In the genomic region with DNA sequence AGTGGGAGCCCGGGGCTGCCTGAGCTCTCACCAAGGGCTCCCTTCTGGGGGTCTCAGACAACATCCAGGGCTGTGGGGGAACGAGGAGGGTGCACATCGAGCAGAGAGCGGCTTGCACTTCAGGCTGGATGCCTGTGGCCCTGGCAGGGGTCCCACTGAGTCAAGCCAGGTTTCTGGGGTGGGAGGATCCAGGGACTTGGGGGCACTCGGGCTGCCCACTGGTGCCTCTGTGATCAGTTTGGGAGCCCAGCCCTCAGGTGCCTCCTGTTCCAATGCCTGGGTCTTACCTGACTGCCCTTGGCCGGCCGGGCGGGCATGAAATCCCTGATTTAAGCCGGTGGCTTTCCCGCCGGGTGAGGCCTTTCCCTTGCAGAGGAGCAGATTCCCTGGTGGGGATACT, we compare ENCODE assay signal across 27 cellular contexts. TPM values are rescaled to one million over a fixed set of nuclear protein-coding genes. Genes with fewer than 3 reads are reported as not detected.
"Had no signal": no experiment of that assay in that cellular context is flagged by ENCODE, and none has a peak within 500 bp of the region (broad histone marks: within the 10 kb centered on the region; RNA-seq: fewer than 3 reads in every experiment).

No MANE protein-coding gene starts in this region.

- H3K9me3 Mint-ChIP-seq: activated naive CD4-positive, alpha-beta T cell treated with anti-CD3 and anti-CD28 coated beads for 36 hours; T-helper 1 cell treated with Interleukin-12 subunit alpha and Interleukin-12 subunit beta and Interleukin-4 antibody, amounts not matched to agents 30 μg/mL and 1 μg/mL, for 36 hours; WTC11 had no signal

- DNase-seq: activated CD4-positive, alpha-beta T cell treated with anti-CD3 and anti-CD28 coated beads for 48 hours; activated CD4-positive, alpha-beta T cell treated with anti-CD3 and anti-CD28 coated beads, Interleukin-2, amount 50 U/mL, for 4 hours; activated CD4-positive, CD25-positive, alpha-beta regulatory T cell treated with anti-CD3 and anti-CD28 coated beads, Interleukin-2, amount 50 U/mL, for 72 hours; activated CD8-positive, alpha-beta memory T cell treated with anti-CD3 and anti-CD28 coated beads, Interleukin-2, amount 50 U/mL, for 48 hours; activated CD8-positive, alpha-beta T cell treated with anti-CD3 and anti-CD28 coated beads, Interleukin-2, amount 10 ng/mL, durations not matched to agents 7 days and 5 days; activated gamma-delta T cell; activated naive CD4-positive, alpha-beta T cell treated with anti-CD3 and anti-CD28 coated beads for 36 hours; activated T-cell treated with anti-CD3 and anti-CD28 coated beads, Interleukin-2, amount 50 U/mL, for 1 hour; caudate nucleus; colonic mucosa; MM.1S; NCI-H1105; NCI-H1436; NCI-H1694 treated with DMSO at 0.1 percent for 48 hours; NCI-H2081; NCI-H2171; NCI-H2227 treated with DMSO at 0.1 percent for 48 hours; NCI-H446 treated with DMSO at 0.1 percent for 48 hours; NCI-H774; PC-3; SHP77 treated with DMSO at 0.1 percent for 48 hours had no signal

- H3K27me3 Mint-ChIP-seq: activated naive CD8-positive, alpha-beta T cell had no signal

- H3K4me1 ChIP-seq: colonic mucosa had no signal

- FAIRE-seq: RCC 7860 had no signal

- H3K27ac ChIP-seq: colonic mucosa had no signal

- H3K36me3 ChIP-seq: colonic mucosa had no signal

- H3K9me3 ChIP-seq: colonic mucosa had no signal

- H3K4me3 Mint-ChIP-seq: activated CD8-positive, alpha-beta T cell treated with anti-CD3 and anti-CD28 coated beads, Interleukin-2, amount 10 ng/mL, durations not matched to agents 7 days and 5 days; activated naive CD4-positive, alpha-beta T cell treated with anti-CD3 and anti-CD28 coated beads for 36 hours; activated naive CD8-positive, alpha-beta T cell; T-helper 1 cell treated with Interleukin-12 subunit alpha and Interleukin-12 subunit beta and Interleukin-4 antibody, amounts not matched to agents 30 μg/mL and 1 μg/mL, for 36 hours; WTC11 had no signal

- ATAC-seq: activated CD8-positive, alpha-beta T cell treated with anti-CD3 and anti-CD28 coated beads, Interleukin-2, amount 10 ng/mL, durations not matched to agents 7 days and 5 days; PC-3; WTC11 had no signal

- H3K27ac Mint-ChIP-seq: activated CD8-positive, alpha-beta T cell treated with anti-CD3 and anti-CD28 coated beads, Interleukin-2, amount 10 ng/mL, durations not matched to agents 7 days and 5 days; activated naive CD4-positive, alpha-beta T cell treated with anti-CD3 and anti-CD28 coated beads for 36 hours; activated naive CD8-positive, alpha-beta T cell; T-helper 1 cell treated with Interleukin-12 subunit alpha and Interleukin-12 subunit beta and Interleukin-4 antibody, amounts not matched to agents 30 μg/mL and 1 μg/mL, for 36 hours; WTC11 had no signal

- H3K4me3 ChIP-seq: colonic mucosa had no signal

- H3K36me3 Mint-ChIP-seq: activated naive CD8-positive, alpha-beta T cell had no signal

RNA-seq across cellular contexts. Expression of a gene that starts 0.5 kb away (rescaled TPM):
- total RNA-seq: activated CD8-positive, alpha-beta T cell treated with anti-CD3 and anti-CD28 coated beads, Interleukin-2, amount 10 ng/mL, durations not matched to agents 7 days and 5 days; colonic mucosa; PC-3; SK-MEL-5 had no signal

RNA-seq across cellular contexts. Expression of a gene that starts 39.2 kb away (rescaled TPM):
- total RNA-seq: activated CD8-positive, alpha-beta T cell treated with anti-CD3 and anti-CD28 coated beads, Interleukin-2, amount 10 ng/mL, durations not matched to agents 7 days and 5 days; activated naive CD4-positive, alpha-beta T cell treated with anti-CD3 and anti-CD28 coated beads for 36 hours; PC-3; SK-MEL-5 had no signal

RNA-seq across cellular contexts. Expression of a gene that starts 57.8 kb away (rescaled TPM):
- total RNA-seq: activated naive CD4-positive, alpha-beta T cell treated with anti-CD3 and anti-CD28 coated beads for 36 hours; cerebellum; colonic mucosa; PC-3 had no signal
